31 cellular contexts compared by ENCODE assay signal in genomic region chr12:119602695-119603094, GRCh38. TPM values are rescaled to one million over a fixed set of nuclear protein-coding genes. Genes with fewer than 3 reads are reported as not detected.
"Had no signal": no experiment of that assay in that cellular context is flagged by ENCODE, and none has a peak within 500 bp of the region (broad histone marks: within the 10 kb centered on the region; RNA-seq: fewer than 3 reads in every experiment).

No MANE protein-coding gene starts in this region.

- H3K36me3 Mint-ChIP-seq: immature natural killer cell; naive thymus-derived CD8-positive, alpha-beta T cell; stimulated activated memory B cell treated with anti-CD40 and anti-IgM and Interleukin-4, amounts not matched to agents 10 μg/mL and 1 μg/mL and 100 μg/mL, for 72 hours had no signal

- H3K27me3 ChIP-seq: left lung, pancreas, upper lobe of left lung, vagina had no signal

- H3K9me3 Mint-ChIP-seq: immature natural killer cell; naive thymus-derived CD8-positive, alpha-beta T cell; nephron; neural crest cell; stimulated activated memory B cell treated with anti-CD40 and anti-IgM and Interleukin-4, amounts not matched to agents 10 μg/mL and 1 μg/mL and 100 μg/mL, for 72 hours; stimulated activated naive CD8-positive, alpha-beta T cell treated with anti-CD3 and anti-CD28 coated beads, Interleukin-15, amount 100 ng/mL, for 72 hours had no signal

- H3K36me3 ChIP-seq: left lung, lower lobe of right lung, pancreas, transverse colon, upper lobe of left lung, vagina had no signal

- ATAC-seq: left colon; left lung; lower lobe of right lung; naive thymus-derived CD8-positive, alpha-beta T cell; pancreas; right cardiac atrium; sciatic nerve; stimulated activated memory B cell treated with anti-CD40 and anti-IgM and Interleukin-4, amounts not matched to agents 10 μg/mL and 1 μg/mL and 100 μg/mL, for 72 hours; stimulated activated naive CD8-positive, alpha-beta T cell treated with anti-CD3 and anti-CD28 coated beads, Interleukin-15, amount 100 ng/mL, for 72 hours had no signal

- H3K4me3 Mint-ChIP-seq: immature natural killer cell; naive thymus-derived CD8-positive, alpha-beta T cell; nephron; neural crest cell; stimulated activated memory B cell treated with anti-CD40 and anti-IgM and Interleukin-4, amounts not matched to agents 10 μg/mL and 1 μg/mL and 100 μg/mL, for 72 hours; stimulated activated naive CD8-positive, alpha-beta T cell treated with anti-CD3 and anti-CD28 coated beads, Interleukin-15, amount 100 ng/mL, for 72 hours had no signal

- H3K4me3 ChIP-seq: left lung, lower lobe of right lung, pancreas, transverse colon, upper lobe of left lung, vagina had no signal

- H3K27ac Mint-ChIP-seq: immature natural killer cell; naive thymus-derived CD8-positive, alpha-beta T cell; nephron; progenitor cell of endocrine pancreas; stimulated activated memory B cell treated with anti-CD40 and anti-IgM and Interleukin-4, amounts not matched to agents 10 μg/mL and 1 μg/mL and 100 μg/mL, for 72 hours; stimulated activated naive CD8-positive, alpha-beta T cell treated with anti-CD3 and anti-CD28 coated beads, Interleukin-15, amount 100 ng/mL, for 72 hours had no signal

- H3K9me3 ChIP-seq: left lung, lower lobe of right lung, pancreas, transverse colon, upper lobe of left lung, vagina had no signal

- H3K4me1 Mint-ChIP-seq: naive thymus-derived CD8-positive, alpha-beta T cell; neural crest cell; stimulated activated memory B cell treated with anti-CD40 and anti-IgM and Interleukin-4, amounts not matched to agents 10 μg/mL and 1 μg/mL and 100 μg/mL, for 72 hours; stimulated activated naive CD8-positive, alpha-beta T cell treated with anti-CD3 and anti-CD28 coated beads, Interleukin-15, amount 100 ng/mL, for 72 hours had no signal

- H3K4me1 ChIP-seq: left lung, lower lobe of right lung, pancreas, transverse colon, vagina had no signal

- DNase-seq: hypothalamus; immature natural killer cell; kidney; left colon; left lung; lower lobe of right lung; mammary epithelial cell; mesenchymal stem cell; naive thymus-derived CD8-positive, alpha-beta T cell; nucleus accumbens; pancreas; retina; right cardiac atrium; small intestine; stimulated activated CD4-positive, alpha-beta T cell treated with anti-CD3 and anti-CD28 coated beads, Interleukin-1b, Interleukin-23, amount 100 ng/mL, for 48 hours; stimulated activated CD4-positive, alpha-beta T cell treated with anti-CD3 and anti-CD28 coated beads, Interleukin-2, amount 100 ng/mL, for 48 hours; stimulated activated CD4-positive, alpha-beta T cell treated with anti-CD3 and anti-CD28 coated beads, Interleukin-4, amount 100 ng/mL, for 4 hours; stimulated activated CD8-positive, alpha-beta memory T cell treated with anti-CD3 and anti-CD28 coated beads, Interleukin-4, amount 100 ng/mL, for 48 hours; stimulated activated naive CD4-positive, alpha-beta T cell treated with Interleukin-2 at 50 U/mL for 16 hours; stimulated activated naive CD8-positive, alpha-beta T cell treated with anti-CD3 and anti-CD28 coated beads, Interleukin-15, amount 100 ng/mL, for 72 hours; substantia nigra; transverse colon; upper lobe of left lung had no signal

- H3K27ac ChIP-seq: left lung, lower lobe of right lung, pancreas, transverse colon, upper lobe of left lung, vagina had no signal

RNA-seq across cellular contexts. Expression of gene TMEM233, which starts 9.1 kb away (rescaled TPM):
- total RNA-seq: mammary epithelial cell; naive thymus-derived CD8-positive, alpha-beta T cell; neural crest cell; osteoblast; progenitor cell of endocrine pancreas; temporal lobe had no signal
- polyA plus RNA-seq: immature natural killer cell; mammary epithelial cell; naive thymus-derived CD8-positive, alpha-beta T cell had no signal
